In the genomic region with DNA sequence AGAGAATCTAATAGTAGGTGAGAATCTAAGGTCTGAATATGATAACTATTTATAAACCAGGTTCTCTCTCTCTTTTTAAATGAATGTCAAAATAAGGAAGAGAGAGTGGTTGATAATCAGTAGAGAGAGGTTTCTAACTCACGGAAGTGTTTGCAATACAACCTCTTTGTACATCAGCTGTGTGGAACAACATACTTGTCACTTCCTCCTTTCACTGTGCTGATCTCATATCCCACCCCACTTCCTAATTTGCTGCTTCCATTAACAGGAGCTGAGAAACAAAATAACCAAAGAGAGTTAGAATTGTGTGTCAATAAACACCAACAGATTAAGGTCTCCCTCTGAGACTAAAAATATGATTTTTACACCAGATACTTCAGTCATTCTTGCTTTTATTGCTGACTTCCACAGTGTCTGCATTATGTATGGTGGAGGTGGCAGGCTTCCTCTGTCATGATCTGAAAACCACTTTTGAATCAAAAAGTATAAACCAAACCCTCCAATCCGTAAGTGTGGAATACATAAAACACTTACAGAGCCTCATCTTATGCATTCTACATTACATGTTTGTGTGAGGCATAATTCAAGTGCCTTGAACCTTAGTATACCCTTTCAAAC, we compare ENCODE assay signal across 8 cellular contexts. TPM values are rescaled to one million over a fixed set of nuclear protein-coding genes. Genes with fewer than 3 reads are reported as not detected.
DNase-seq lines count a peak whose midpoint lies in the region; ATAC-seq and TF ChIP-seq lines count a peak whose summit lies in the region.

No MANE protein-coding gene starts in this region.

- peaks cover 40% of the 10 kb centered on the region for H3K4me1 Mint-ChIP-seq in stimulated activated memory B cell treated with anti-CD40 and anti-IgM and Interleukin-4, amounts not matched to agents 10 μg/mL and 1 μg/mL and 100 μg/mL, for 72 hours

- peak; percentile 83 for DNase-seq in GF-D8 (lab: John Stamatoyannopoulos, UW)
- no peak for DNase-seq in effector memory CD4-positive, alpha-beta T cell
- DNase-seq in middle frontal gyrus (ENCODE audit: extremely low spot score, low spot score) = no peak
- no peak for DNase-seq in activated CD8-positive, alpha-beta memory T cell treated with anti-CD3 and anti-CD28 coated beads, Interleukin-2, amount 50 U/mL, for 4 hours
- no peak for DNase-seq in ascending aorta (ENCODE audit: low spot score in 2 of 2)

- peak overlapping the region; percentile 84 for H3K27ac Mint-ChIP-seq in stimulated activated memory B cell treated with anti-CD40 and anti-IgM and Interleukin-4, amounts not matched to agents 10 μg/mL and 1 μg/mL and 100 μg/mL, for 72 hours

- peak; percentile 93 for ATAC-seq in GM21423 (IDR thresholded peaks at IDR 0.05; ENCODE audit: unreplicated experiment)
- ATAC-seq in HG03575 (IDR thresholded peaks at IDR 0.05; ENCODE audit: extremely low read depth, insufficient number of reproducible peaks, low FRiP score, unreplicated experiment) = peak; percentile 75
- ATAC-seq in stimulated activated memory B cell treated with anti-CD40 and anti-IgM and Interleukin-4, amounts not matched to agents 10 μg/mL and 1 μg/mL and 100 μg/mL, for 72 hours = peak; percentile 98

- no peaks in the 10 kb centered on the region for H3K27me3 Mint-ChIP-seq in stimulated activated memory B cell treated with anti-CD40 and anti-IgM and Interleukin-4, amounts not matched to agents 10 μg/mL and 1 μg/mL and 100 μg/mL, for 72 hours

- H3K36me3 Mint-ChIP-seq in stimulated activated memory B cell treated with anti-CD40 and anti-IgM and Interleukin-4, amounts not matched to agents 10 μg/mL and 1 μg/mL and 100 μg/mL, for 72 hours = peaks cover 15% of the 10 kb centered on the region

- H3K9me3 ChIP-seq in effector memory CD4-positive, alpha-beta T cell (ENCODE audit: control insufficient read depth, low read length) = no peaks in the 10 kb centered on the region
- no peaks in the 10 kb centered on the region for H3K9me3 ChIP-seq in ascending aorta

- no peak overlapping the region for H3K4me3 ChIP-seq in effector memory CD4-positive, alpha-beta T cell (ENCODE audit: insufficient read depth, low read depth, low read length, poor library complexity, severe bottlenecking)
- no peak overlapping the region for H3K4me3 ChIP-seq in ascending aorta

- peak overlapping the region; percentile 1 for H3K27ac ChIP-seq in effector memory CD4-positive, alpha-beta T cell (ENCODE audit: insufficient read depth, low read length, poor library complexity, severe bottlenecking)
- H3K27ac ChIP-seq in ascending aorta = peak overlapping the region in 1 of 2 donors; percentile 15

- no peaks in the 10 kb centered on the region for H3K27me3 ChIP-seq in effector memory CD4-positive, alpha-beta T cell (replicated peaks; ENCODE audit: control insufficient read depth, insufficient read depth, low read length, poor library complexity, severe bottlenecking)
- H3K27me3 ChIP-seq in ascending aorta = no peaks in the 10 kb centered on the region

- no peak for TF ChIP-seq CTCF in ascending aorta (IDR thresholded peaks at IDR 0.05)

- H3K36me3 ChIP-seq in effector memory CD4-positive, alpha-beta T cell (ENCODE audit: control insufficient read depth, insufficient read depth, low read length) = no peaks in the 10 kb centered on the region
- H3K36me3 ChIP-seq in ascending aorta = no peaks in the 10 kb centered on the region

- no peaks in the 10 kb centered on the region for H3K9me3 Mint-ChIP-seq in stimulated activated memory B cell treated with anti-CD40 and anti-IgM and Interleukin-4, amounts not matched to agents 10 μg/mL and 1 μg/mL and 100 μg/mL, for 72 hours

- H3K4me3 Mint-ChIP-seq in stimulated activated memory B cell treated with anti-CD40 and anti-IgM and Interleukin-4, amounts not matched to agents 10 μg/mL and 1 μg/mL and 100 μg/mL, for 72 hours = peak overlapping the region; percentile 60

- peaks cover 32% of the 10 kb centered on the region for H3K4me1 ChIP-seq in effector memory CD4-positive, alpha-beta T cell (ENCODE audit: control insufficient read depth, insufficient read depth, low read length, poor library complexity, severe bottlenecking)
- H3K4me1 ChIP-seq in ascending aorta = peaks cover 0 to 10% of the 10 kb centered on the region in 2 donors

- intact Hi-C loops in ascending aorta (cut with DNase I) = no loop called here

RNA-seq across cellular contexts. Expression of gene CACUL1, which starts 25.0 kb away (rescaled TPM):
- total RNA-seq in ascending aorta = 23.6 TPM
